In the genomic region with DNA sequence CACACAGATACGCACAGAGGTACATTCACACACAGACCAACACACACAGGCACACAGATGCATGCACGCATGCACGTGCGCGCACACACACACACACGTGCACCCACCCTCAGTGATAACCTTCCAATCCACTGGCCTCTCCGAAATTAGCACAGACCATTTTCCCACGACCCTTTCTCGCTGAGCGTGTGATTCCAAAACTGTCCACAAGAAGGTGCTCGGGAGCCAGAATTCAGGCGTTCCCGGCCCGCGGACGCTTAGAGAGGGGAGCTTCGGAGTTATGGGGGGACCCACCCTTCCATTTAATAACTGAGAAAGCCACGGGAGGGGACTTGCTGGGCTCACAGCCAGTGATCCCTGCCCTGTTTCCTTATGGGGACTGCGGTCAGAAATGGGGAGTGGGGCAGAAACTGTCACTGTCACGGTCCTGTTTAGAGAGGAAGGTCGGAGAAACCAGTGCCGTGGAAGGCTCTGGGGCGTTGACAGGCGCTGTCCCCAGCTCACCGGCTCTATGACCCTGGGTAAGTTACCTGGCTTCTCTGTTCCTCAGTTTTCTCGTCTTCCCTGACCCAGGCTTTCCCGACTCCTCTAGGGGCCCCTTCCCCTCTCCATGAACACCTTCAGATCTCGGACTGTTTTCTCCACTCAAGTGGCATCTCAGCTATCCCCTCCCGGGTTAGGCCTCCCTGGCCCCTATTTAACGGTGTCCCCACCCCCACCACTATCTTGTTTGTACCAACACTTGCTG, we compare ENCODE assay signal across 1 cellular context.
TF ChIP-seq lines count a peak whose summit lies in the region.

No MANE protein-coding gene starts in this region.

TF ChIP-seq in IMR-90, 13 proteins besides CTCF, POLR2A, EP300 and RAD21 (continued from another document):
- TF ChIP-seq, protein P1, sequence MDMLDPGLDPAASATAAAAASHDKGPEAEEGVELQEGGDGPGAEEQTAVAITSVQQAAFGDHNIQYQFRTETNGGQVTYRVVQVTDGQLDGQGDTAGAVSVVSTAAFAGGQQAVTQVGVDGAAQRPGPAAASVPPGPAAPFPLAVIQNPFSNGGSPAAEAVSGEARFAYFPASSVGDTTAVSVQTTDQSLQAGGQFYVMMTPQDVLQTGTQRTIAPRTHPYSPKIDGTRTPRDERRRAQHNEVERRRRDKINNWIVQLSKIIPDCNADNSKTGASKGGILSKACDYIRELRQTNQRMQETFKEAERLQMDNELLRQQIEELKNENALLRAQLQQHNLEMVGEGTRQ (IDR thresholded peaks at IDR 0.05; ENCODE audit: low read depth, low read length): no peak
- TF ChIP-seq MAZ (IDR thresholded peaks at IDR 0.05; ENCODE audit: borderline replicate concordance, low read depth, low read length) (0 out of 2 replicates have a peak, but pooled peaks have one; percentile 32), CHD1 (IDR thresholded peaks at IDR 0.05; ENCODE audit: low read depth, low read length) (no peak), RFX5 (IDR thresholded peaks at IDR 0.05; ENCODE audit: low read depth, low read length) (no peak), MAFK (IDR thresholded peaks at IDR 0.05; ENCODE audit: low read depth, low read length) (0 out of 2 replicates have a peak, but pooled peaks have one; percentile 4), CEBPB (IDR thresholded peaks at IDR 0.05; ENCODE audit: low read depth, low read length) (no peak), FOS (IDR thresholded peaks at IDR 0.05; ENCODE audit: low read depth, low read length) (no peak), SMC3 (IDR thresholded peaks at IDR 0.05; ENCODE audit: low read depth, low read length) (peak; percentile 33; the same call in 1 of the 2 replicates), RCOR1 (IDR thresholded peaks at IDR 0.05; ENCODE audit: insufficient replicate concordance, low read length) (no peak), BHLHE40 (IDR thresholded peaks at IDR 0.05; ENCODE audit: low read depth, low read length) (peak; percentile 84), MXI1 (IDR thresholded peaks at IDR 0.05; ENCODE audit: borderline replicate concordance, low read depth, low read length) (no peak), ELK1 (IDR thresholded peaks at IDR 0.05; ENCODE audit: borderline replicate concordance, low read depth, low read length) (no peak)
